In genomic region chr11:35159111-35159510, GRCh38 we compare ENCODE assay signal across 10 cellular contexts. TPM values are rescaled to one million over a fixed set of nuclear protein-coding genes. Genes with fewer than 3 reads are reported as not detected.
DNase-seq lines count a peak whose midpoint lies in the region; ATAC-seq, FAIRE-seq and TF ChIP-seq lines count a peak whose summit lies in the region.
"Had no signal": no experiment of that assay in that cellular context is flagged by ENCODE, and none has a peak within 500 bp of the region (broad histone marks: within the 10 kb centered on the region; RNA-seq: fewer than 3 reads in every experiment).

No MANE protein-coding gene starts in this region.

- H3K4me1 Mint-ChIP-seq in CD4-positive, alpha-beta T cell (ENCODE audit: low read depth): peaks cover 99% of the 10 kb centered on the region
- peaks cover 73% of the 10 kb centered on the region for H3K4me1 Mint-ChIP-seq in osteocyte (ENCODE audit: unreplicated experiment)

- POLR2A ChIA-PET in CD4-positive, alpha-beta T cell (lab: Charles Lee): interaction anchor here (1.3 to 18.0 kb wide), 5 partner anchors 10 to 161 kb away, joined by 3 to 355 read pairs (median 28); partner anchors contain the start of gene CD44

- FAIRE-seq in H54 (lab: Jason Lieb, UNC): no peak

- ATAC-seq in CD4-positive, alpha-beta T cell (ENCODE audit: poor library complexity): no peak
- ATAC-seq in HG03565 (IDR thresholded peaks at IDR 0.05; ENCODE audit: unreplicated experiment): no peak

- peaks cover 99% of the 10 kb centered on the region for H3K36me3 Mint-ChIP-seq in CD4-positive, alpha-beta T cell (ENCODE audit: low read depth)
- peaks cover 2% of the 10 kb centered on the region for H3K36me3 Mint-ChIP-seq in osteocyte (ENCODE audit: unreplicated experiment)

- no peaks in the 10 kb centered on the region for H3K27me3 Mint-ChIP-seq in CD4-positive, alpha-beta T cell
- no peaks in the 10 kb centered on the region for H3K27me3 Mint-ChIP-seq in osteocyte (ENCODE audit: unreplicated experiment)

- peak overlapping the region; percentile 69 for H3K4me3 Mint-ChIP-seq in CD4-positive, alpha-beta T cell
- no peak overlapping the region for H3K4me3 Mint-ChIP-seq in osteocyte (ENCODE audit: unreplicated experiment)

- no peak overlapping the region for H3K4me3 ChIP-seq in Peyer's patch

- H3K9me3 Mint-ChIP-seq in CD4-positive, alpha-beta T cell: peaks cover 2% of the 10 kb centered on the region
- no peaks in the 10 kb centered on the region for H3K9me3 Mint-ChIP-seq in osteocyte (ENCODE audit: unreplicated experiment)

- H3K36me3 ChIP-seq in Peyer's patch: no peaks in the 10 kb centered on the region

- intact Hi-C loops in CD4-positive, alpha-beta T cell (cut with DNase I, micrococcal nuclease): no loop called here

- H3K27me3 ChIP-seq in CD4-positive, alpha-beta T cell (ENCODE audit: control insufficient read depth, insufficient read depth, low read length): no peaks in the 10 kb centered on the region
- no peaks in the 10 kb centered on the region for H3K27me3 ChIP-seq in Peyer's patch

- no peak for TF ChIP-seq CTCF in CD4-positive, alpha-beta T cell (IDR thresholded peaks at IDR 0.05)
- no peak for TF ChIP-seq CTCF in Peyer's patch (IDR thresholded peaks at IDR 0.05)
- TF ChIP-seq CTCF in osteocyte (IDR thresholded peaks at IDR 0.05): no peak

- no peak for DNase-seq in CD4-positive, alpha-beta T cell
- DNase-seq in Peyer's patch (no peak), epithelial cell of prostate (ENCODE audit: low read depth, low spot score) (no peak), osteocyte (ENCODE audit: extremely low spot score, unreplicated experiment) (no peak), medulla oblongata (ENCODE audit: extremely low spot score) (no peak), NCI-H1694 (lab: John Stamatoyannopoulos, UW) (no peak), H54 (ENCODE audit: insufficient read length, low spot score) (no peak)
- DNase-seq: DMS53, MM.1S had no signal

- CTCF ChIA-PET in CD4-positive, alpha-beta T cell (lab: Charles Lee): interaction anchor here (0.6 kb wide), 1 partner anchor 16 kb away, joined by 3 read pairs; no protein-coding TSS in a partner anchor

- peak overlapping the region; percentile 96 for H3K27ac ChIP-seq in CD4-positive, alpha-beta T cell (ENCODE audit: low read depth, low read length)
- H3K27ac ChIP-seq in Peyer's patch (peak overlapping the region; percentile 26 to 80 (median 37)), epithelial cell of prostate (peak overlapping the region; percentile 95)

- TF ChIP-seq POLR2A in Peyer's patch (IDR thresholded peaks at IDR 0.05) (no peak), H54 (IDR thresholded peaks at IDR 0.05; ENCODE audit: low read depth, low read length) (no peak)

- H3K4me1 ChIP-seq in Peyer's patch: peaks cover 0 to 62% (median 37%) of the 10 kb centered on the region in 4 donors

- peak overlapping the region; percentile 96 for H3K27ac Mint-ChIP-seq in CD4-positive, alpha-beta T cell
- peak overlapping the region; percentile 63 for H3K27ac Mint-ChIP-seq in osteocyte (ENCODE audit: unreplicated experiment)

- no peaks in the 10 kb centered on the region for H3K9me3 ChIP-seq in CD4-positive, alpha-beta T cell (ENCODE audit: control insufficient read depth, low read length)
- no peaks in the 10 kb centered on the region for H3K9me3 ChIP-seq in Peyer's patch

RNA-seq across cellular contexts. Expression of gene CD44, which starts 20.1 kb away (rescaled TPM):
- 1,000 to 10,000 TPM; 1,283 to 1,330 TPM for total RNA-seq in CD4-positive, alpha-beta T cell
- total RNA-seq in Peyer's patch (100 to 1,000 TPM in 3 of 4 donors, 10 to 100 TPM in 1; 71.6 to 412 (median 130) TPM), osteocyte (283 and 309 TPM in 2 replicates)

Comparison
In these comparisons a context has a peak if more than half of its experiments do, and no peak if none do; other contexts are left out.
1. H3K27ac ChIP-seq: peak in every context shown above with its lines; median percentile 96 in CD4-positive, alpha-beta T cell; 95 in epithelial cell of prostate; 37 in Peyer's patch.